ENCODE assay signal across 33 cellular contexts in the genomic region with DNA sequence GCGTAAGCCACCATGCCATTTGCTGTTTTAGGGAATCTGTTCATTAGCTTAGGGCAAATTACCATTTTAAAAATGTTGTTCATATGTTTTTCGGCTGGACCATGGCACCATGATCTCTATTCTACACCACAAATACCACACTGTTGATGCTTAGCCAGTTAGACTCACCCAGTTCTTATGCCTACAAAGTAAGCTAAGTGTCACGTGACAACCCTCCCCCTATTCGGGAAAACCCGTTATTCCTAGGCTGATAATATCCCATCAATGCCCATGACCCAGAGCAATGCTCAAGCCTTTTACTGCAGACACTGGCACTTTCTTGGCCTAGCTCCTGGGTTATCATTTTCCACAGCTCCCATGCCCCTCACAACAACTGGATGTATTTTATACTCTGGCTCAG.
"Had no signal": no experiment of that assay in that cellular context is flagged by ENCODE, and none has a peak within 500 bp of the region (broad histone marks: within the 10 kb centered on the region; RNA-seq: fewer than 3 reads in every experiment).

No MANE protein-coding gene starts in this region.

- FAIRE-seq: astrocyte, bronchial epithelial cell, colon had no signal

- H3K4me3 ChIP-seq: adrenal gland, ascending aorta, body of pancreas, breast epithelium, cardiac muscle cell had no signal

- H3K27me3 ChIP-seq: adrenal gland, ascending aorta, body of pancreas, brain microvascular endothelial cell, breast epithelium, cardiac muscle cell had no signal

- H3K9me3 ChIP-seq: adrenal gland, ascending aorta, body of pancreas, breast epithelium had no signal

- DNase-seq: activated effector memory CD4-positive, alpha-beta T cell treated with anti-CD3 and anti-CD28 coated beads, Interleukin-2, amount 50 U/mL, for 16 hours; activated effector memory CD4-positive, alpha-beta T cell treated with Interleukin-2 at 50 U/mL for 16 hours; activated gamma-delta T cell; activated gamma-delta T cell treated with Interleukin-2 at 50 U/mL for 16 hours; activated naive CD4-positive, alpha-beta T cell; activated naive CD4-positive, alpha-beta T cell treated with anti-CD3 and anti-CD28 coated beads for 36 hours; activated naive CD4-positive, alpha-beta T cell treated with anti-CD3 and anti-CD28 coated beads, Interleukin-2, amount 10 ng/mL, durations not matched to agents 7 days and 5 days; activated naive CD4-positive, alpha-beta T cell treated with anti-CD3 and anti-CD28 coated beads, Interleukin-2, amount 50 U/mL, for 16 hours; activated naive CD8-positive, alpha-beta T cell treated with anti-CD3 and anti-CD28 coated beads for 36 hours; activated naive CD8-positive, alpha-beta T cell treated with anti-CD3 and anti-CD28 coated beads, Interleukin-2, amount 10 ng/mL, durations not matched to agents 7 days and 5 days; activated naive CD8-positive, alpha-beta T cell treated with anti-CD3 and anti-CD28 coated beads, Interleukin-2, amount 50 U/mL, for 24 hours; activated T-cell treated with anti-CD3 and anti-CD28 coated beads, Interleukin-2, amount 50 U/mL, for 24 hours; activated T-cell treated with anti-CD3 and anti-CD28 coated beads, Interleukin-2, amount 50 U/mL, for 4 hours; activated T-cell treated with anti-CD3 and anti-CD28 coated beads, Interleukin-2, amount 50 U/mL, for 48 hours; activated T-cell treated with anti-CD3 and anti-CD28 coated beads, Interleukin-2, amount 50 U/mL, for 72 hours; adrenal gland; amniotic stem cell; amygdala; anterior cingulate cortex; aorta; body of pancreas; brain microvascular endothelial cell; caudate nucleus; central memory CD4-positive, alpha-beta T cell; cerebellar nuclear complex had no signal

- H3K36me3 ChIP-seq: adrenal gland, ascending aorta, brain microvascular endothelial cell, breast epithelium, cardiac muscle cell had no signal

- ATAC-seq: activated naive CD4-positive, alpha-beta T cell treated with anti-CD3 and anti-CD28 coated beads, Interleukin-2, amount 50 U/mL, for 72 hours; activated naive CD8-positive, alpha-beta T cell treated with anti-CD3 and anti-CD28 coated beads, Interleukin-2, amount 50 U/mL, for 24 hours; activated T-cell treated with anti-CD3 and anti-CD28 coated beads, Interleukin-2, amount 50 U/mL, for 4 hours; activated T-cell treated with anti-CD3 and anti-CD28 coated beads, Interleukin-2, amount 50 U/mL, for 72 hours; activated T-helper 17 cell treated with anti-CD3 and anti-CD28 coated beads, Interleukin-2, amount 50 U/mL, for 72 hours; body of pancreas had no signal

- H3K4me1 ChIP-seq: adrenal gland, ascending aorta, body of pancreas, breast epithelium had no signal

- H3K27ac ChIP-seq: adrenal gland, ascending aorta, body of pancreas, brain microvascular endothelial cell, breast epithelium, cardiac muscle cell had no signal
